ENCODE assay signal across 1 cellular context in genomic region chr20:45909817-45910669, GRCh38.
TF ChIP-seq lines count a peak whose summit lies in the region.

No MANE protein-coding gene starts in this region.

TF ChIP-seq in HepG2, 621 proteins besides CTCF, POLR2A, EP300 and RAD21 (continued from another document and continues in another):
- TF ChIP-seq ZBTB40 (IDR thresholded peaks at IDR 0.05): no peak
- TF ChIP-seq ZBTB40 (CRISPR knock-in tag; IDR thresholded peaks at IDR 0.05): no peak; the same call in 1 of the 2 replicates
- TF ChIP-seq ZFP36L1 (CRISPR knock-in tag; IDR thresholded peaks at IDR 0.05): peak; percentile 58
- TF ChIP-seq, protein P1, sequence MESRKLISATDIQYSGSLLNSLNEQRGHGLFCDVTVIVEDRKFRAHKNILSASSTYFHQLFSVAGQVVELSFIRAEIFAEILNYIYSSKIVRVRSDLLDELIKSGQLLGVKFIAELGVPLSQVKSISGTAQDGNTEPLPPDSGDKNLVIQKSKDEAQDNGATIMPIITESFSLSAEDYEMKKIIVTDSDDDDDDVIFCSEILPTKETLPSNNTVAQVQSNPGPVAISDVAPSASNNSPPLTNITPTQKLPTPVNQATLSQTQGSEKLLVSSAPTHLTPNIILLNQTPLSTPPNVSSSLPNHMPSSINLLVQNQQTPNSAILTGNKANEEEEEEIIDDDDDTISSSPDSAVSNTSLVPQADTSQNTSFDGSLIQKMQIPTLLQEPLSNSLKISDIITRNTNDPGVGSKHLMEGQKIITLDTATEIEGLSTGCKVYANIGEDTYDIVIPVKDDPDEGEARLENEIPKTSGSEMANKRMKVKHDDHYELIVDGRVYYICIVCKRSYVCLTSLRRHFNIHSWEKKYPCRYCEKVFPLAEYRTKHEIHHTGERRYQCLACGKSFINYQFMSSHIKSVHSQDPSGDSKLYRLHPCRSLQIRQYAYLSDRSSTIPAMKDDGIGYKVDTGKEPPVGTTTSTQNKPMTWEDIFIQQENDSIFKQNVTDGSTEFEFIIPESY (CRISPR knock-in tag; IDR thresholded peaks at IDR 0.05): no peak
- TF ChIP-seq GTF3A (CRISPR knock-in tag; conservative IDR thresholded peaks at IDR 0.05): peak; percentile 51; the same call in 1 of the 2 replicates
- TF ChIP-seq TERF1 (CRISPR knock-in tag; IDR thresholded peaks at IDR 0.05): peak; percentile 65; the same call in 1 of the 2 replicates
- TF ChIP-seq SOX6 (IDR thresholded peaks at IDR 0.05): no peak
- peak; percentile 58 for TF ChIP-seq SOX6 (CRISPR knock-in tag; IDR thresholded peaks at IDR 0.05)
- TF ChIP-seq ATAD3A (CRISPR knock-in tag; IDR thresholded peaks at IDR 0.05): no peak
- no peak for TF ChIP-seq SP140L (CRISPR knock-in tag; IDR thresholded peaks at IDR 0.05; ENCODE audit: borderline replicate concordance)
- 0 out of 2 replicates have a peak, but pooled peaks have one; percentile 38 for TF ChIP-seq ZZZ3 (CRISPR knock-in tag; IDR thresholded peaks at IDR 0.05; ENCODE audit: borderline replicate concordance)
- TF ChIP-seq MXD4 (CRISPR knock-in tag; IDR thresholded peaks at IDR 0.05): no peak
- peak; percentile 62; the same call in 1 of the 2 replicates for TF ChIP-seq KDM5B (CRISPR knock-in tag; IDR thresholded peaks at IDR 0.05; ENCODE audit: borderline replicate concordance)
- TF ChIP-seq DPF2 (CRISPR knock-in tag; IDR thresholded peaks at IDR 0.05; ENCODE audit: borderline replicate concordance, low read depth): peak; percentile 75; the same call in 1 of the 2 replicates
- peak; percentile 95 for TF ChIP-seq NR2F6 (IDR thresholded peaks at IDR 0.05)
- peak; percentile 93 for TF ChIP-seq NR2F6 (CRISPR knock-in tag; IDR thresholded peaks at IDR 0.05)
- TF ChIP-seq THYN1 (CRISPR knock-in tag; IDR thresholded peaks at IDR 0.05; ENCODE audit: borderline replicate concordance, low read depth): no peak
- no peak for TF ChIP-seq ATF5 (CRISPR knock-in tag; IDR thresholded peaks at IDR 0.05; ENCODE audit: low read depth)
- TF ChIP-seq, protein P2, sequence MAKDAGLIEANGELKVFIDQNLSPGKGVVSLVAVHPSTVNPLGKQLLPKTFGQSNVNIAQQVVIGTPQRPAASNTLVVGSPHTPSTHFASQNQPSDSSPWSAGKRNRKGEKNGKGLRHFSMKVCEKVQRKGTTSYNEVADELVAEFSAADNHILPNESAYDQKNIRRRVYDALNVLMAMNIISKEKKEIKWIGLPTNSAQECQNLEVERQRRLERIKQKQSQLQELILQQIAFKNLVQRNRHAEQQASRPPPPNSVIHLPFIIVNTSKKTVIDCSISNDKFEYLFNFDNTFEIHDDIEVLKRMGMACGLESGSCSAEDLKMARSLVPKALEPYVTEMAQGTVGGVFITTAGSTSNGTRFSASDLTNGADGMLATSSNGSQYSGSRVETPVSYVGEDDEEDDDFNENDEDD (CRISPR knock-in tag; IDR thresholded peaks at IDR 0.05; ENCODE audit: borderline replicate concordance): no peak
- no peak for TF ChIP-seq ZBTB20 (CRISPR knock-in tag; IDR thresholded peaks at IDR 0.05; ENCODE audit: borderline replicate concordance, low read depth)
- no peak for TF ChIP-seq ZNF850 (CRISPR knock-in tag; conservative IDR thresholded peaks at IDR 0.05)
- no peak for TF ChIP-seq SMAD3 (CRISPR knock-in tag; IDR thresholded peaks at IDR 0.05)
- no peak for TF ChIP-seq ZBTB8A (CRISPR knock-in tag; IDR thresholded peaks at IDR 0.05; ENCODE audit: borderline replicate concordance, low read depth)
- TF ChIP-seq ZNF20 (CRISPR knock-in tag; IDR thresholded peaks at IDR 0.05): no peak
- TF ChIP-seq SP5 (CRISPR knock-in tag; IDR thresholded peaks at IDR 0.05; ENCODE audit: borderline replicate concordance, low read depth): no peak
- TF ChIP-seq FOXP4 (CRISPR knock-in tag; IDR thresholded peaks at IDR 0.05): peak; percentile 78
- TF ChIP-seq PRMT3 (CRISPR knock-in tag; IDR thresholded peaks at IDR 0.05; ENCODE audit: borderline replicate concordance, low read depth): 0 out of 2 replicates have a peak, but pooled peaks have one; percentile 25
- TF ChIP-seq TFDP2 (CRISPR knock-in tag; IDR thresholded peaks at IDR 0.05): 0 out of 2 replicates have a peak, but pooled peaks have one; percentile 36
- no peak; the same call in 1 of the 2 replicates for TF ChIP-seq ZFY (CRISPR knock-in tag; IDR thresholded peaks at IDR 0.05)
- TF ChIP-seq, protein P3, sequence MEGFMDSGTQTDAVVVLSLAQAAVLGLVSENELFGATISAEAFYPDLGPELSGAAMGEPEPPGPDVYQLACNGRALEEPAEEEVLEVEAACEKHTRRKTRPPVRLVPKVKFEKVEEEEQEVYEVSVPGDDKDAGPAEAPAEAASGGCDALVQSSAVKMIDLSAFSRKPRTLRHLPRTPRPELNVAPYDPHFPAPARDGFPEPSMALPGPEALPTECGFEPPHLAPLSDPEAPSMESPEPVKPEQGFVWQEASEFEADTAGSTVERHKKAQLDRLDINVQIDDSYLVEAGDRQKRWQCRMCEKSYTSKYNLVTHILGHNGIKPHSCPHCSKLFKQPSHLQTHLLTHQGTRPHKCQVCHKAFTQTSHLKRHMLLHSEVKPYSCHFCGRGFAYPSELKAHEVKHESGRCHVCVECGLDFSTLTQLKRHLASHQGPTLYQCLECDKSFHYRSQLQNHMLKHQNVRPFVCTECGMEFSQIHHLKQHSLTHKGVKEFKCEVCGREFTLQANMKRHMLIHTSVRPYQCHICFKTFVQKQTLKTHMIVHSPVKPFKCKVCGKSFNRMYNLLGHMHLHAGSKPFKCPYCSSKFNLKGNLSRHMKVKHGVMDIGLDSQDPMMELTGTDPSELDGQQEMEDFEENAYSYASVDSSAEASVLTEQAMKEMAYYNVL (CRISPR knock-in tag; IDR thresholded peaks at IDR 0.05; ENCODE audit: borderline replicate concordance): no peak
- TF ChIP-seq ZKSCAN1 (IDR thresholded peaks at IDR 0.05; ENCODE audit: low read length): no peak
- TF ChIP-seq MXD3 (CRISPR knock-in tag; IDR thresholded peaks at IDR 0.05): no peak
- no peak for TF ChIP-seq MATR3 (CRISPR knock-in tag; IDR thresholded peaks at IDR 0.05)
- peak; percentile 41; the same call in 1 of the 2 replicates for TF ChIP-seq FOXO1 (CRISPR knock-in tag; IDR thresholded peaks at IDR 0.05)
- TF ChIP-seq ZNF629 (CRISPR knock-in tag; conservative IDR thresholded peaks at IDR 0.05): 0 out of 2 replicates have a peak, but pooled peaks have one; percentile 20
- no peak for TF ChIP-seq ZNF530 (CRISPR knock-in tag; IDR thresholded peaks at IDR 0.05; ENCODE audit: low read depth)
- no peak for TF ChIP-seq ZNF33B (CRISPR knock-in tag; IDR thresholded peaks at IDR 0.05)
- TF ChIP-seq NFATC3 (CRISPR knock-in tag; IDR thresholded peaks at IDR 0.05): no peak
- TF ChIP-seq TP53 (CRISPR knock-in tag; conservative IDR thresholded peaks at IDR 0.05): no peak; the same call in 1 of the 2 replicates
- TF ChIP-seq TCF12 (IDR thresholded peaks at IDR 0.05): no peak
- peak; percentile 60; the same call in 1 of the 2 replicates for TF ChIP-seq TCF12 (CRISPR knock-in tag; IDR thresholded peaks at IDR 0.05)
- TF ChIP-seq CCAR2 (optimal IDR thresholded peaks at IDR 0.05; ENCODE audit: low read depth, low read length): no peak
